Comparison of ENCODE assay signal across 8 cellular contexts in the genomic region with DNA sequence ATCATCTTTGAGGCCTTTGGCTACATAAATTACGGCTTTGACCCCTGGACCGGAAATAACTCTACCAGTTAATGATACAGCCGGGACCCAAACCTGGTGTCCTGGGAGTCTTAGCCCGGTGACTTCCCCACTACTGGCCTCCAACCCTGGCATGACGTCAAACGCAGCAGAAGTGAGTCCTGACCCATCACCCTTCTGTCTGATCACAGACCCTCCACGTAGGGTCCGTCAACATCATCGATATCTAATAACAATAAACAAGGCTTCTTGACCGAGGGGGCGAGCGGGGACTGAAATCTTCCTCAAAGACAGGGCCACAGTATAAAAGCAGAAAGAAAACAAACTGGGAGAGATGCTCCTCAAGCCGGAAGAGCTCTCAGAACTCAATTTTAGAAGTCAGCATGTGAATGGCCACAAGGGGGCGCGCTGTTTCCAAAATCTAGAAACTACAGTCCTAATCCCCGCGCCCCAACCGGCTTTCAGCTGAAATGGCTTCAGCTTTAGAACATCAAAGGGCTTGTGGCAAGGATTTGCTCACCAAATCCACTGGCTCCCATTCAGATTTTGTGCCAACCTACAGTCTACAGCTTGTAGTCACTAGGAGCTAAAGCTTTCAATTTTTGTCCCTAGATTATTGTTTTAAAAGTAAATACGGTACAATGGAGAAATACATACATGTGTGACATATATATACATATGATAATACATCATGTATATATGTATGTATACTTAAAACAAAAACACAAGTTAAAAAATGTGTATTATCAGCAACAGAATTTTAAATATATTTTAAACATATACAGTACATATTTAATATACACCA. TPM values are rescaled to one million over a fixed set of nuclear protein-coding genes. Genes with fewer than 3 reads are reported as not detected.
DNase-seq lines count a peak whose midpoint lies in the region; ATAC-seq and TF ChIP-seq lines count a peak whose summit lies in the region.

No MANE protein-coding gene starts in this region.

- no peaks in the 10 kb centered on the region for H3K27me3 Mint-ChIP-seq in osteocyte (ENCODE audit: unreplicated experiment)

- TF ChIP-seq CTCF in gastroesophageal sphincter (IDR thresholded peaks at IDR 0.05) (peak; percentile 87 to 94 (median 92)), osteocyte (IDR thresholded peaks at IDR 0.05) (peak; percentile 90), thyroid gland (IDR thresholded peaks at IDR 0.05) (peak; percentile 77 to 93 (median 84))

- H3K4me1 ChIP-seq in SJSA1 (replicated peaks), result peaks cover 43% of the 10 kb centered on the region
- peaks cover 0 to 5% (median 0%) of the 10 kb centered on the region in 3 donors for H3K4me1 ChIP-seq in gastroesophageal sphincter
- H3K4me1 ChIP-seq in thyroid gland, result no peaks in the 10 kb centered on the region

- H3K27me3 ChIP-seq in H7 (ENCODE audit: control insufficient read depth, insufficient read depth, low read length) (no peaks in the 10 kb centered on the region), SJSA1 (replicated peaks) (no peaks in the 10 kb centered on the region), gastroesophageal sphincter (no peaks in the 10 kb centered on the region), thyroid gland (no peaks in the 10 kb centered on the region)

- no peaks in the 10 kb centered on the region for H3K9me3 Mint-ChIP-seq in osteocyte (ENCODE audit: unreplicated experiment)

- peaks cover 20% of the 10 kb centered on the region for H3K4me1 Mint-ChIP-seq in osteocyte (ENCODE audit: unreplicated experiment)

- no peaks in the 10 kb centered on the region for H3K36me3 ChIP-seq in H7 (replicated peaks; ENCODE audit: control insufficient read depth, insufficient read depth, low read length)
- H3K36me3 ChIP-seq in SJSA1, result no peaks in the 10 kb centered on the region
- no peaks in the 10 kb centered on the region for H3K36me3 ChIP-seq in gastroesophageal sphincter
- H3K36me3 ChIP-seq in thyroid gland, result no peaks in the 10 kb centered on the region

- H3K9me3 ChIP-seq in SJSA1 (replicated peaks) (no peaks in the 10 kb centered on the region), gastroesophageal sphincter (no peaks in the 10 kb centered on the region), thyroid gland (no peaks in the 10 kb centered on the region)

- H3K4me3 Mint-ChIP-seq in osteocyte (ENCODE audit: unreplicated experiment), result no peak overlapping the region

- intact Hi-C loops in thyroid gland (cut with DNase I), result loop anchor here (5.0 kb wide), 1 partner anchor 273 kb away; no protein-coding TSS in a partner anchor

- H3K4me3 ChIP-seq in H7 (ENCODE audit: insufficient read depth, low read depth, low read length), result no peak overlapping the region
- H3K4me3 ChIP-seq in SJSA1, result no peak overlapping the region
- no peak overlapping the region for H3K4me3 ChIP-seq in gastroesophageal sphincter
- no peak overlapping the region for H3K4me3 ChIP-seq in thyroid gland (replicated peaks in 1 of 3)

- WGBS in gastroesophageal sphincter (ENCODE audit: low coverage in 1 of 2), 2 donors, result 9 to 15% methylated on average over 14 to 19 of the region's 19 CpGs
- WGBS in thyroid gland, 2 donors, result 21 to 27% methylated on average over 17 to 19 of the region's 19 CpGs

- peak overlapping the region; percentile 25 for H3K27ac Mint-ChIP-seq in osteocyte (ENCODE audit: unreplicated experiment)

- TF ChIP-seq POLR2A in gastroesophageal sphincter (IDR thresholded peaks at IDR 0.05), result no peak
- no peak for TF ChIP-seq POLR2A in thyroid gland (IDR thresholded peaks at IDR 0.05)

- peak; percentile 79 for ATAC-seq in gastroesophageal sphincter

- DNase-seq in DMS153 (lab: John Stamatoyannopoulos, UW) (peak; percentile 92), H7 (peak; percentile 72), NCI-H1048 (lab: John Stamatoyannopoulos, UW) (peak; percentile 91), SJSA1 (ENCODE audit: low read depth in 1 of 2, low spot score in 2 of 2) (peak; percentile 83 to 93), osteocyte (ENCODE audit: extremely low spot score, unreplicated experiment) (peak; percentile 95), thyroid gland (peak; percentile 94 to 98)
- peak; percentile 95 for DNase-seq in activated gamma-delta T cell treated with anti-CD3 and anti-CD28 coated beads, Interleukin-2, amount 50 U/mL, for 16 hours (ENCODE audit: low read depth)

- H3K27ac ChIP-seq in SJSA1, result no peak overlapping the region
- no peak overlapping the region for H3K27ac ChIP-seq in gastroesophageal sphincter
- no peak overlapping the region for H3K27ac ChIP-seq in thyroid gland

- no peak for TF ChIP-seq EP300 in gastroesophageal sphincter (IDR thresholded peaks at IDR 0.05)

- no peaks in the 10 kb centered on the region for H3K36me3 Mint-ChIP-seq in osteocyte (ENCODE audit: unreplicated experiment)

RNA-seq across cellular contexts. Expression of gene ENPP6, which starts 46.4 kb away (rescaled TPM):
- not detected in 2 replicates for total RNA-seq in H7 (2014; rRNA removed; shearing (Covaris generic))
- not detected in 2 replicates for total RNA-seq in SJSA1 (2014; rRNA removed; shearing (Covaris generic))
- total RNA-seq in gastroesophageal sphincter (1 to 10 TPM in 3 of 4 donors, under 1 TPM in 1; 0.47 to 1.7 (median 1.2) TPM), osteocyte (not detected in 2 replicates), thyroid gland (under 1 TPM in 1 of 4 donors, not detected in 3; 0.45 TPM)
